ENCODE assay signal across 34 cellular contexts in the genomic region with DNA sequence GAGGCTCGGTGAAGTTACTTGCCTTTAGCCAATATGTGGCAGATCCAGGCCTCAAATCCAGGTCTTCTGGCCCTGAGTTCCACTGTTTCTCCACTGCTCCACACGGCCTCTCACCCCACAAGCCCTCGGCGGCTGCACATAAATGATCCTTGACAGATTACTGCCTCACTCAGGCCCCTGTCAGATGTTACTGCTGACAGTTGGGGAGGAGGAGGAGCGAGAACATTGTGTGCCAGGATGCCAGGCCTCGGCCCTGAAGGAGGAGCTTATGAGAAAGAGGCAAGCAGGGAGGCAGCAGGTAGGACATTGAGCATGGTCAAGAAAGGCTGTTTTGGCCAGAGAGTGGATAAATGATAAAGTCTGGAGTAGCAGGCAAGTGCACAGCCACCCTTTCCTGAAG.
"Had no signal": no experiment of that assay in that cellular context is flagged by ENCODE, and none has a peak within 500 bp of the region (broad histone marks: within the 10 kb centered on the region; RNA-seq: fewer than 3 reads in every experiment).

No MANE protein-coding gene starts in this region.

- H3K27ac ChIP-seq: cardiac muscle cell, Peyer's patch, VCaP had no signal

- DNase-seq: activated CD4-positive, alpha-beta T cell treated with anti-CD3 and anti-CD28 coated beads for 1 hour; activated CD4-positive, alpha-beta T cell treated with anti-CD3 and anti-CD28 coated beads for 48 hours; activated CD4-positive, alpha-beta T cell treated with anti-CD3 and anti-CD28 coated beads, Interleukin-2, amount 50 U/mL, for 4 hours; activated CD4-positive, CD25-positive, alpha-beta regulatory T cell; activated CD8-positive, alpha-beta T cell treated with anti-CD3 and anti-CD28 coated beads for 36 hours; activated effector memory CD4-positive, alpha-beta T cell treated with anti-CD3 and anti-CD28 coated beads, Interleukin-2, amount 50 U/mL, for 16 hours; activated naive CD4-positive, alpha-beta T cell; activated naive CD4-positive, alpha-beta T cell treated with anti-CD3 and anti-CD28 coated beads, Interleukin-2, amount 50 U/mL, for 16 hours; activated naive CD8-positive, alpha-beta T cell treated with anti-CD3 and anti-CD28 coated beads for 36 hours; activated T-cell treated with anti-CD3 and anti-CD28 coated beads, Interleukin-2, amount 50 U/mL, for 1 hour; activated T-cell treated with anti-CD3 and anti-CD28 coated beads, Interleukin-2, amount 50 U/mL, for 72 hours; amniotic stem cell; aorta; Karpas-422; KBM-7; NCI-H1048; NCI-H1105 treated with DMSO at 0.1 percent for 48 hours; NCI-H1436; NCI-H1694; NCI-H1930; NCI-H2081 treated with DMSO at 0.1 percent for 48 hours; NCI-H345; NCI-H524 treated with DMSO at 0.1 percent for 48 hours; NK-92 treated with Interleukin-12 subunit alpha and Interleukin-12 subunit beta, amount 100 ng/mL, for 24 hours; PC-3; Peyer's patch; RPMI8226; SW 1271; T-helper 1 cell; T-helper 2 cell; T-helper 9 cell had no signal

- H3K27me3 ChIP-seq: cardiac muscle cell, Peyer's patch had no signal

- H3K4me1 ChIP-seq: Peyer's patch had no signal

- H3K36me3 ChIP-seq: cardiac muscle cell, Peyer's patch had no signal

- H3K9me3 ChIP-seq: Peyer's patch had no signal

- H3K4me3 ChIP-seq: cardiac muscle cell, Peyer's patch had no signal

- ATAC-seq: activated CD8-positive, alpha-beta T cell treated with anti-CD3 and anti-CD28 coated beads for 36 hours; activated T-cell treated with anti-CD3 and anti-CD28 coated beads, Interleukin-2, amount 50 U/mL, for 72 hours; activated T-helper 17 cell treated with anti-CD3 and anti-CD28 coated beads, Interleukin-2, amount 50 U/mL, for 72 hours; PC-3 had no signal
